1 cellular context compared by ENCODE assay signal in genomic region chr7:150382123-150382843, GRCh38.
TF ChIP-seq lines count a peak whose summit lies in the region.

No MANE protein-coding gene starts in this region.

TF ChIP-seq in GM12878, 131 proteins besides CTCF, POLR2A, EP300 and RAD21:
- TF ChIP-seq POLR2AphosphoS5 (IDR thresholded peaks at IDR 0.05; ENCODE audit: low read length) (0 out of 2 replicates have a peak, but pooled peaks have one; percentile 17), BRCA1 (IDR thresholded peaks at IDR 0.05; ENCODE audit: low read depth, low read length) (no peak)
- TF ChIP-seq, protein P1, sequence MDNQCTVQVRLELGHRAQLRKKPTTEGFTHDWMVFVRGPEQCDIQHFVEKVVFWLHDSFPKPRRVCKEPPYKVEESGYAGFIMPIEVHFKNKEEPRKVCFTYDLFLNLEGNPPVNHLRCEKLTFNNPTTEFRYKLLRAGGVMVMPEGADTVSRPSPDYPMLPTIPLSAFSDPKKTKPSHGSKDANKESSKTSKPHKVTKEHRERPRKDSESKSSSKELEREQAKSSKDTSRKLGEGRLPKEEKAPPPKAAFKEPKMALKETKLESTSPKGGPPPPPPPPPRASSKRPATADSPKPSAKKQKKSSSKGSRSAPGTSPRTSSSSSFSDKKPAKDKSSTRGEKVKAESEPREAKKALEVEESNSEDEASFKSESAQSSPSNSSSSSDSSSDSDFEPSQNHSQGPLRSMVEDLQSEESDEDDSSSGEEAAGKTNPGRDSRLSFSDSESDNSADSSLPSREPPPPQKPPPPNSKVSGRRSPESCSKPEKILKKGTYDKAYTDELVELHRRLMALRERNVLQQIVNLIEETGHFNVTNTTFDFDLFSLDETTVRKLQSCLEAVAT (IDR thresholded peaks at IDR 0.05), result peak; percentile 58; the same call in 1 of the 2 replicates
